1 cellular context compared by ENCODE assay signal in genomic region chr2:106104332-106105062, GRCh38.
TF ChIP-seq lines count a peak whose summit lies in the region.

No MANE protein-coding gene starts in this region.

TF ChIP-seq in K562, 482 proteins besides CTCF, POLR2A, EP300 and RAD21 (continued from another document):
- TF ChIP-seq CUX1 (CRISPR knock-in tag; IDR thresholded peaks at IDR 0.05) (no peak), POLR2AphosphoS2 (IDR thresholded peaks at IDR 0.05; ENCODE audit: low read length) (no peak), JUND (IDR thresholded peaks at IDR 0.05; ENCODE audit: borderline replicate concordance, low read depth, low read length) (0 out of 2 replicates have a peak, but pooled peaks have one; percentile 25), JUND (tag; IDR thresholded peaks at IDR 0.05; ENCODE audit: borderline replicate concordance, low read depth, low read length) (no peak; the same call in 2 of the 3 replicates), POLR3G (IDR thresholded peaks at IDR 0.05; ENCODE audit: extremely low read depth, insufficient read length, insufficient replicate concordance) (no peak), NFIX (CRISPR knock-in tag; IDR thresholded peaks at IDR 0.05; ENCODE audit: low read depth) (no peak), ZNF717 (CRISPR knock-in tag; IDR thresholded peaks at IDR 0.05) (no peak), ZNF3 (CRISPR knock-in tag; IDR thresholded peaks at IDR 0.05) (no peak), HEY1 (CRISPR knock-in tag; IDR thresholded peaks at IDR 0.05; ENCODE audit: borderline replicate concordance) (no peak), MBD2 (IDR thresholded peaks at IDR 0.05; ENCODE audit: borderline replicate concordance, low read depth) (no peak), E2F4 (CRISPR knock-in tag; IDR thresholded peaks at IDR 0.05; ENCODE audit: low read depth) (no peak), TSC22D4 (tag; IDR thresholded peaks at IDR 0.05) (no peak), RB1 (IDR thresholded peaks at IDR 0.05; ENCODE audit: low read depth) (no peak), ZNF668 (CRISPR knock-in tag; IDR thresholded peaks at IDR 0.05) (no peak), ZNF398 (CRISPR knock-in tag; IDR thresholded peaks at IDR 0.05) (no peak), MCM7 (IDR thresholded peaks at IDR 0.05) (no peak), CHCHD3 (CRISPR knock-in tag; IDR thresholded peaks at IDR 0.05) (no peak)
- TF ChIP-seq, protein P1, sequence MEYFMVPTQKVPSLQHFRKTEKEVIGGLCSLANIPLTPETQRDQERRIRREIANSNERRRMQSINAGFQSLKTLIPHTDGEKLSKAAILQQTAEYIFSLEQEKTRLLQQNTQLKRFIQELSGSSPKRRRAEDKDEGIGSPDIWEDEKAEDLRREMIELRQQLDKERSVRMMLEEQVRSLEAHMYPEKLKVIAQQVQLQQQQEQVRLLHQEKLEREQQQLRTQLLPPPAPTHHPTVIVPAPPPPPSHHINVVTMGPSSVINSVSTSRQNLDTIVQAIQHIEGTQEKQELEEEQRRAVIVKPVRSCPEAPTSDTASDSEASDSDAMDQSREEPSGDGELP (CRISPR knock-in tag; IDR thresholded peaks at IDR 0.05; ENCODE audit: borderline replicate concordance) = no peak
TF ChIP-seq in K562: peak in this region for 8.
